In the genomic region with DNA sequence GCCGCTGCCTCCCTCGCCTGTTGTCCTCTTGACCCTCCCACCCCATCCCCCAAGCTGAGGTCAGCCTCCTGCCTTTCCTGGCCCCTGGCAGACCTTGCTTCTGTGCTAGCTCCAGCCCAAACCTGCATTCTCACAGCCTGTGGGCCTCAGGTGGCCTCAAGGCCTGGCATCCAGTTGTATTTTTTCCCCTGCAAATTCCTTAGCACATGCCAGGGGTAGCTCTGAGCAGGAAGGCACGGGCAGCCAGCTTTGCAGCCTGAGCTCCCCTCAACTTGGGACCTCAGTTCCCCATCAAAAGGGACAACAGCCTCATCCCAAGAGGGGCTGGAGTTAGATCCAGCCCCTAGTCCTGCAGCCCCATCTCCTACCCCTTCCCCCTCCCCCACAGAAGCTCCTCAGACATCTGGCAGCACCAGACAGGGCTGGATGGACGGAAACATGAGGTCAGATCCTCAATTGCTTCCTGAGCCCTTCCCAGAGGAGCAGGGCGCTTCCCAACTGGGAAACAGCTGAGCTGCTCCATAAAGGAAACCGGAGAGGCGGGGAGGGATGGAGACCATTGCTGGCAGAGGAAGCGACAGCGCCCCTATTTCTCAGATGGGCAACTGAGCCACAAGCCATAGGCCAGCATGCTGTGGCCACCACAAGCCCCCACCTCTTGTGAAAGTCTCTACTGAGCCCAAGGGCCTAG, we compare ENCODE assay signal across 1 cellular context.
TF ChIP-seq lines count a peak whose summit lies in the region.

No MANE protein-coding gene starts in this region.

TF ChIP-seq in HepG2, 621 proteins besides CTCF, POLR2A, EP300 and RAD21:
- TF ChIP-seq, protein P1, sequence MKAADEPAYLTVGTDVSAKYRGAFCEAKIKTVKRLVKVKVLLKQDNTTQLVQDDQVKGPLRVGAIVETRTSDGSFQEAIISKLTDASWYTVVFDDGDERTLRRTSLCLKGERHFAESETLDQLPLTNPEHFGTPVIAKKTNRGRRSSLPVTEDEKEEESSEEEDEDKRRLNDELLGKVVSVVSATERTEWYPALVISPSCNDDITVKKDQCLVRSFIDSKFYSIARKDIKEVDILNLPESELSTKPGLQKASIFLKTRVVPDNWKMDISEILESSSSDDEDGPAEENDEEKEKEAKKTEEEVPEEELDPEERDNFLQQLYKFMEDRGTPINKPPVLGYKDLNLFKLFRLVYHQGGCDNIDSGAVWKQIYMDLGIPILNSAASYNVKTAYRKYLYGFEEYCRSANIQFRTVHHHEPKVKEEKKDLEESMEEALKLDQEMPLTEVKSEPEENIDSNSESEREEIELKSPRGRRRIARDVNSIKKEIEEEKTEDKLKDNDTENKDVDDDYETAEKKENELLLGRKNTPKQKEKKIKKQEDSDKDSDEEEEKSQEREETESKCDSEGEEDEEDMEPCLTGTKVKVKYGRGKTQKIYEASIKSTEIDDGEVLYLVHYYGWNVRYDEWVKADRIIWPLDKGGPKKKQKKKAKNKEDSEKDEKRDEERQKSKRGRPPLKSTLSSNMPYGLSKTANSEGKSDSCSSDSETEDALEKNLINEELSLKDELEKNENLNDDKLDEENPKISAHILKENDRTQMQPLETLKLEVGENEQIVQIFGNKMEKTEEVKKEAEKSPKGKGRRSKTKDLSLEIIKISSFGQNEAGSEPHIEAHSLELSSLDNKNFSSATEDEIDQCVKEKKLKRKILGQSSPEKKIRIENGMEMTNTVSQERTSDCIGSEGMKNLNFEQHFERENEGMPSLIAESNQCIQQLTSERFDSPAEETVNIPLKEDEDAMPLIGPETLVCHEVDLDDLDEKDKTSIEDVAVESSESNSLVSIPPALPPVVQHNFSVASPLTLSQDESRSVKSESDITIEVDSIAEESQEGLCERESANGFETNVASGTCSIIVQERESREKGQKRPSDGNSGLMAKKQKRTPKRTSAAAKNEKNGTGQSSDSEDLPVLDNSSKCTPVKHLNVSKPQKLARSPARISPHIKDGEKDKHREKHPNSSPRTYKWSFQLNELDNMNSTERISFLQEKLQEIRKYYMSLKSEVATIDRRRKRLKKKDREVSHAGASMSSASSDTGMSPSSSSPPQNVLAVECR (CRISPR knock-in tag; IDR thresholded peaks at IDR 0.05; ENCODE audit: borderline replicate concordance): no peak
- TF ChIP-seq ZNF354B (CRISPR knock-in tag; IDR thresholded peaks at IDR 0.05): no peak
- TF ChIP-seq GABPB1 (CRISPR knock-in tag; IDR thresholded peaks at IDR 0.05): 0 out of 2 replicates have a peak, but pooled peaks have one; percentile 1
- no peak for TF ChIP-seq ZNF644 (CRISPR knock-in tag; IDR thresholded peaks at IDR 0.05; ENCODE audit: low read depth)
- 0 out of 2 replicates have a peak, but pooled peaks have one; percentile 54 for TF ChIP-seq HNRNPL (IDR thresholded peaks at IDR 0.05; ENCODE audit: low read depth, low read length)
- TF ChIP-seq NR2F6 (IDR thresholded peaks at IDR 0.05): 0 out of 2 replicates have a peak, but pooled peaks have one; percentile 18
- no peak for TF ChIP-seq NR2F6 (CRISPR knock-in tag; IDR thresholded peaks at IDR 0.05)
- TF ChIP-seq ZC3H13 (CRISPR knock-in tag; IDR thresholded peaks at IDR 0.05): no peak
TF ChIP-seq in HepG2: peak in this region for 3.
